10 cellular contexts compared by ENCODE assay signal in genomic region chr11:45859661-45860140, GRCh38. TPM values are rescaled to one million over a fixed set of nuclear protein-coding genes. Genes with fewer than 3 reads are reported as not detected.
DNase-seq lines count a peak whose midpoint lies in the region; ATAC-seq, FAIRE-seq and TF ChIP-seq lines count a peak whose summit lies in the region.
"Had no signal": no experiment of that assay in that cellular context is flagged by ENCODE, and none has a peak within 500 bp of the region (broad histone marks: within the 10 kb centered on the region; RNA-seq: fewer than 3 reads in every experiment).

No MANE protein-coding gene starts in this region.

- TF ChIP-seq CTCF in bronchial epithelial cell (IDR thresholded peaks at IDR 0.05; ENCODE audit: insufficient read depth, low read length, severe bottlenecking) (no peak), GM10266 (IDR thresholded peaks at IDR 0.05; ENCODE audit: control insufficient read depth, insufficient read depth, low read depth, missing control alignments) (no peak)

- DNase-seq in NCI-H1092 (lab: John Stamatoyannopoulos, UW) (peak; percentile 77), bronchial epithelial cell (ENCODE audit: low read depth) (peak; percentile 70), kidney glomerular epithelial cell (lab: John Stamatoyannopoulos, UW) (peak; percentile 84), stromal cell of bone marrow (ENCODE audit: low read depth) (peak; percentile 93), NAMALWA (ENCODE audit: low spot score) (no peak), CD1c-positive myeloid dendritic cell (ENCODE audit: extremely low spot score) (no peak), GM10266 (ENCODE audit: extremely low spot score) (no peak)

- H3K36me3 ChIP-seq in bronchial epithelial cell (ENCODE audit: control insufficient read depth, insufficient read depth, low read length), result peaks cover 12% of the 10 kb centered on the region

- H3K27me3 ChIP-seq in bronchial epithelial cell (ENCODE audit: control insufficient read depth, insufficient read depth, low read length), result no peaks in the 10 kb centered on the region

- no peak for ATAC-seq in GM21786 (IDR thresholded peaks at IDR 0.05; ENCODE audit: unreplicated experiment)
- ATAC-seq: K562 had no signal

- no peak for FAIRE-seq in bronchial epithelial cell (lab: Jason Lieb, UNC)
- FAIRE-seq: islet of Langerhans, K562 had no signal

- H3K4me3 ChIP-seq in bronchial epithelial cell (ENCODE audit: low read depth, low read length), result no peak overlapping the region
- H3K4me3 ChIP-seq: K562 had no signal

RNA-seq across cellular contexts. Expression of gene CRY2, which starts 12.4 kb away (rescaled TPM):
- 10.8 and 15.5 TPM in 2 replicates for total RNA-seq in bronchial epithelial cell

RNA-seq across cellular contexts. Expression of gene MAPK8IP1, which starts 25.8 kb away (rescaled TPM):
- total RNA-seq in bronchial epithelial cell, result 0.26 and 0.90 TPM in 2 replicates

RNA-seq across cellular contexts. Expression of gene FREY1, which starts 47.4 kb away (rescaled TPM):
- 0.51 and 1.3 TPM in 2 replicates for total RNA-seq in bronchial epithelial cell

RNA-seq across cellular contexts. Expression of gene SLC35C1, which starts 54.8 kb away (rescaled TPM):
- total RNA-seq in bronchial epithelial cell, result 7.6 and 9.5 TPM in 2 replicates

RNA-seq across cellular contexts. Expression of gene PEX16, which starts 58.0 kb away (rescaled TPM):
- total RNA-seq in bronchial epithelial cell, result 47.1 and 59.0 TPM in 2 replicates

Comparison
In these comparisons a context has a peak if more than half of its experiments do, and no peak if none do; other contexts are left out.
1. DNase-seq: peak in NCI-H1092 (single experiment), bronchial epithelial cell (single experiment), kidney glomerular epithelial cell (single experiment) and stromal cell of bone marrow (single experiment); none in NAMALWA (single experiment), CD1c-positive myeloid dendritic cell (single experiment) and GM10266 (single experiment).